Comparison of ENCODE assay signal across 26 cellular contexts in the genomic region with DNA sequence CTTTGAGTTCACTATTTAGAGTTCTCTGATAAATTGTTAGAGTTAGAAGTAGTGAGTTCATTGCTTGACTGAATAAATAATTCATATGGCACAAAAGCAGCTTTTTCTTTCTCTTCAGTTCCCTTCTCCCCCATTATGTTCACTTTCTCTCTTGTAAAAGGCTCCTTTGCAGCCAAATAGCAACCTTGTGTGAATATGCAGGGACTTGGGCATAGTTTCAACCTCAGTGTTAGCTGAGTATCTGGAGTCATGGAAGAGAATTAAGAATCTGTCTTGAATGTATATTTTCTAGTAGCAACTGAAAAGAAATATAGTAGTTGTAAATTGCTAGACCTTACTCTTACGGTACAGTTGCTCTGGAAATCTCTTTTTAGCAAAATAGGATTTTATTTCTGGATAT.
"Had no signal": no experiment of that assay in that cellular context is flagged by ENCODE, and none has a peak within 500 bp of the region (broad histone marks: within the 10 kb centered on the region; RNA-seq: fewer than 3 reads in every experiment).

No MANE protein-coding gene starts in this region.

- H3K4me1 Mint-ChIP-seq: nephron progenitor cell had no signal

- H3K9me3 Mint-ChIP-seq: activated CD4-positive, alpha-beta memory T cell treated with anti-CD3 and anti-CD28 coated beads, Interleukin-2, amount 10 ng/mL, durations not matched to agents 7 days and 5 days; effector memory CD8-positive, alpha-beta T cell; memory B cell; naive B cell; nephron progenitor cell; stimulated activated naive B cell treated with anti-CD40 and anti-IgM and Interleukin-4, amounts not matched to agents 10 μg/mL and 1 μg/mL and 100 μg/mL, for 72 hours had no signal

- H3K36me3 Mint-ChIP-seq: naive B cell; stimulated activated naive B cell treated with anti-CD40 and anti-IgM and Interleukin-4, amounts not matched to agents 10 μg/mL and 1 μg/mL and 100 μg/mL, for 72 hours had no signal

- H3K27ac ChIP-seq: coronary artery, heart left ventricle, ovary, psoas muscle, right atrium auricular region, stomach, suprapubic skin, tibial artery, upper lobe of right lung, WERI-Rb-1 had no signal

- H3K27ac Mint-ChIP-seq: activated CD4-positive, alpha-beta memory T cell treated with anti-CD3 and anti-CD28 coated beads, Interleukin-2, amount 10 ng/mL, durations not matched to agents 7 days and 5 days; activated CD4-positive, alpha-beta T cell treated with anti-CD3 and anti-CD28 coated beads, Interleukin-2, amount 10 ng/mL, durations not matched to agents 24 days and 14 days; activated T-cell treated with anti-CD3 and anti-CD28 coated beads, Interleukin-2, amount 50 U/mL, for 24 hours; effector memory CD8-positive, alpha-beta T cell; memory B cell; nephron progenitor cell; stimulated activated naive B cell treated with anti-CD40 and anti-IgM and Interleukin-4, amounts not matched to agents 10 μg/mL and 1 μg/mL and 100 μg/mL, for 72 hours had no signal

- H3K9me3 ChIP-seq: ovary, psoas muscle, right atrium auricular region, stomach, suprapubic skin, tibial artery, upper lobe of right lung had no signal

- H3K27me3 Mint-ChIP-seq: activated CD4-positive, alpha-beta memory T cell treated with anti-CD3 and anti-CD28 coated beads, Interleukin-2, amount 10 ng/mL, durations not matched to agents 7 days and 5 days; activated CD4-positive, alpha-beta T cell treated with anti-CD3 and anti-CD28 coated beads, Interleukin-2, amount 10 ng/mL, durations not matched to agents 24 days and 14 days; activated T-cell treated with anti-CD3 and anti-CD28 coated beads, Interleukin-2, amount 50 U/mL, for 24 hours; effector memory CD8-positive, alpha-beta T cell; memory B cell; naive B cell; stimulated activated naive B cell treated with anti-CD40 and anti-IgM and Interleukin-4, amounts not matched to agents 10 μg/mL and 1 μg/mL and 100 μg/mL, for 72 hours had no signal

- H3K27me3 ChIP-seq: dorsolateral prefrontal cortex, heart left ventricle, ovary, right atrium auricular region, stomach, suprapubic skin, tibial artery, upper lobe of right lung had no signal

- H3K4me3 ChIP-seq: coronary artery, heart left ventricle, ovary, psoas muscle, right atrium auricular region, smooth muscle cell, stomach, suprapubic skin, tibial artery, upper lobe of right lung had no signal

- H3K4me3 Mint-ChIP-seq: activated CD4-positive, alpha-beta memory T cell treated with anti-CD3 and anti-CD28 coated beads, Interleukin-2, amount 10 ng/mL, durations not matched to agents 7 days and 5 days; activated CD4-positive, alpha-beta T cell treated with anti-CD3 and anti-CD28 coated beads, Interleukin-2, amount 10 ng/mL, durations not matched to agents 24 days and 14 days; activated T-cell treated with anti-CD3 and anti-CD28 coated beads, Interleukin-2, amount 50 U/mL, for 24 hours; effector memory CD8-positive, alpha-beta T cell; memory B cell; naive B cell; nephron progenitor cell; stimulated activated naive B cell treated with anti-CD40 and anti-IgM and Interleukin-4, amounts not matched to agents 10 μg/mL and 1 μg/mL and 100 μg/mL, for 72 hours had no signal

- H3K36me3 ChIP-seq: heart left ventricle, ovary, right atrium auricular region, stomach, suprapubic skin, tibial artery, upper lobe of right lung, WERI-Rb-1 had no signal

- DNase-seq: activated CD4-positive, alpha-beta memory T cell treated with anti-CD3 and anti-CD28 coated beads, Interleukin-2, amount 10 ng/mL, durations not matched to agents 7 days and 5 days; activated CD4-positive, alpha-beta T cell treated with anti-CD3 and anti-CD28 coated beads, Interleukin-2, amount 10 ng/mL, durations not matched to agents 24 days and 14 days; activated CD4-positive, CD25-positive, alpha-beta regulatory T cell treated with anti-CD3 and anti-CD28 coated beads, Interleukin-2, amount 50 U/mL, for 72 hours; activated CD8-positive, alpha-beta memory T cell treated with anti-CD3 and anti-CD28 coated beads, Interleukin-2, amount 50 U/mL, for 48 hours; activated gamma-delta T cell; activated naive CD4-positive, alpha-beta T cell treated with anti-CD3 and anti-CD28 coated beads, Interleukin-2, amount 50 U/mL, for 16 hours; activated T-cell treated with anti-CD3 and anti-CD28 coated beads, Interleukin-2, amount 50 U/mL, for 24 hours; dorsolateral prefrontal cortex; effector memory CD8-positive, alpha-beta T cell; foreskin fibroblast; heart left ventricle; naive B cell; nephron progenitor cell; ovary; psoas muscle; stimulated activated CD4-positive, alpha-beta T cell treated with anti-CD3 and anti-CD28 coated beads, Interleukin-1b, Interleukin-23, amount 100 ng/mL, for 48 hours; stimulated activated naive B cell treated with anti-CD40 and anti-IgM and Interleukin-4, amounts not matched to agents 10 μg/mL and 1 μg/mL and 100 μg/mL, for 72 hours; stomach; tibial artery; upper lobe of right lung; WERI-Rb-1 had no signal
